Comparison of ENCODE assay signal across 7 cellular contexts in the genomic region with DNA sequence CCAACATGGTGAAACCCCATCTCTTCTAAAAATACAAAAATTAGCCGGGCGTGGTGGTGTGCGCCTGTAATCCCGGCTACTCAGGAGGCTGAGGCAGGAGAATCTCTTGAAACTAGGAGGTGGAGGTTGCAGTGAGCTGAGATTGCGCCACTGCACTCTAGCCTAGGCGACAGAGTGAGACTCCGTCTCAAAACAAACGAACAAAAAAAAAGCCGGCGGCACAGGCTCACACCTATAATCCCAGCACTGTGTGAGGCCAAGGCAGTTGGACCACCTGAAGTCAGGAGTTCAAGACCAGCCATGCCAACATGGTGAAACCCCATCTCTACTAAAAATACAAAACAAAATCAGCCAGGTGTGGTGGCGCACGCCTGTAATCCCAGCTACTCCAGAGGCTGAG. TPM values are rescaled to one million over a fixed set of nuclear protein-coding genes. Genes with fewer than 3 reads are reported as not detected.
A peak's percentile ranks its signal among the peaks of the same experiment; 100 is the strongest.
DNase-seq lines count a peak whose midpoint lies in the region; ATAC-seq and TF ChIP-seq lines count a peak whose summit lies in the region.
"Not testable (repeated sequence)": the region's sequence is repeated elsewhere in the genome, so short reads cannot be mapped to it uniquely, and the experiment has no call there.

No MANE protein-coding gene starts in this region.

- H3K4me1 Mint-ChIP-seq in CD4-positive, CD25-positive, alpha-beta regulatory T cell = peaks cover 22 to 79% (median 53%) of the 10 kb centered on the region in 4 donors
- H3K4me1 Mint-ChIP-seq in GM23338 (peaks cover 46% of the 10 kb centered on the region), chondrocyte (ENCODE audit: low read depth) (peaks cover 69% of the 10 kb centered on the region), natural killer cell (peaks cover 75 to 79% of the 10 kb centered on the region in 2 donors)
- H3K4me1 Mint-ChIP-seq in activated T-cell treated with anti-CD3 and anti-CD28 coated beads, Interleukin-2, amount 50 U/mL, for 72 hours (ENCODE audit: low read depth) = peaks cover 69% of the 10 kb centered on the region

- H3K9me2 ChIP-seq in GM23338 (ENCODE audit: insufficient read depth); OCI-LY1 (ENCODE audit: low read depth, low read length): not testable (repeated sequence)

- peaks cover 69% of the 10 kb centered on the region for H4K20me1 ChIP-seq in GM23338 (replicated peaks; ENCODE audit: insufficient read depth)
- not testable (repeated sequence) for H4K20me1 ChIP-seq in OCI-LY1 (ENCODE audit: insufficient read depth, low read length)

- not testable (repeated sequence) for H3K27me3 Mint-ChIP-seq in CD4-positive, CD25-positive, alpha-beta regulatory T cell; GM23338 (ENCODE audit: insufficient read depth, low read depth, poor library complexity); activated T-cell treated with anti-CD3 and anti-CD28 coated beads, Interleukin-2, amount 50 U/mL, for 72 hours (ENCODE audit: low read depth); chondrocyte (ENCODE audit: low read depth); natural killer cell (ENCODE audit: low read depth in 2 of 2)

- intact Hi-C loops in natural killer cell (cut with micrococcal nuclease); psoas muscle (cut with DNase I): not testable (repeated sequence)

- H3K4me3 ChIP-seq in CD4-positive, CD25-positive, alpha-beta regulatory T cell (ENCODE audit: low read depth, low read length) = peak overlapping the region; percentile 99
- H3K4me3 ChIP-seq in GM23338 = peak overlapping the region; percentile 85; the same call in 1 of the 2 replicates
- peak overlapping the region; percentile 97 for H3K4me3 ChIP-seq in OCI-LY1 (ENCODE audit: low read depth, low read length, poor library complexity, severe bottlenecking)
- H3K4me3 ChIP-seq in psoas muscle = peak overlapping the region; percentile 93

- ATAC-seq in CD4-positive, CD25-positive, alpha-beta regulatory T cell (ENCODE audit: low read depth in 2 of 2); GM23338; activated T-cell treated with anti-CD3 and anti-CD28 coated beads, Interleukin-2, amount 50 U/mL, for 72 hours (replicated peaks in 1 of 2); natural killer cell; psoas muscle: not testable (repeated sequence)

- peak overlapping the region; percentile 89; the same call in 1 of the 2 replicates for H3K4me2 ChIP-seq in GM23338
- H3K4me2 ChIP-seq in OCI-LY1 (ENCODE audit: low read length) = peak overlapping the region; percentile 81

- WGBS in psoas muscle, 3 donors = 80 to 94% (median 83%) methylated on average over 12 of the region's 12 CpGs

- peaks cover 100% of the 10 kb centered on the region for H3K79me2 ChIP-seq in GM23338 (replicated peaks; ENCODE audit: insufficient read depth)
- peaks cover 98% of the 10 kb centered on the region for H3K79me2 ChIP-seq in OCI-LY1 (ENCODE audit: insufficient read depth, low read length)

- H3K9me3 ChIP-seq in CD4-positive, CD25-positive, alpha-beta regulatory T cell (ENCODE audit: control insufficient read depth in 2 of 2, low read length in 2 of 2); OCI-LY1 (ENCODE audit: low read length); psoas muscle: not testable (repeated sequence)

- H3K27me3 ChIP-seq in CD4-positive, CD25-positive, alpha-beta regulatory T cell (ENCODE audit: control insufficient read depth, insufficient read depth, low read length); GM23338 (ENCODE audit: insufficient read depth); OCI-LY1 (ENCODE audit: insufficient read depth, low read length); psoas muscle (ENCODE audit: insufficient read depth in 3 of 3, low read length in 2 of 3): not testable (repeated sequence)

- TF ChIP-seq CTCF in GM23338 (conservative IDR thresholded peaks at IDR 0.05; ENCODE audit: low read depth in 2 of 2); OCI-LY1 (IDR thresholded peaks at IDR 0.05; ENCODE audit: low read length); chondrocyte (IDR thresholded peaks at IDR 0.05); natural killer cell (IDR thresholded peaks at IDR 0.05); psoas muscle (IDR thresholded peaks at IDR 0.05): not testable (repeated sequence)

- not testable (repeated sequence) for H3K27ac ChIP-seq in CD4-positive, CD25-positive, alpha-beta regulatory T cell (ENCODE audit: insufficient read depth, low read length, poor library complexity, severe bottlenecking); GM23338 (ENCODE audit: low read depth); OCI-LY1 (ENCODE audit: low read depth, low read length, poor library complexity, severe bottlenecking)
- peak overlapping the region; percentile 99 for H3K27ac ChIP-seq in psoas muscle

- H3F3A ChIP-seq in GM23338 (replicated peaks; ENCODE audit: low read depth); OCI-LY1 (ENCODE audit: insufficient read depth, low read length): not testable (repeated sequence)

- H3K36me3 Mint-ChIP-seq in CD4-positive, CD25-positive, alpha-beta regulatory T cell; activated T-cell treated with anti-CD3 and anti-CD28 coated beads, Interleukin-2, amount 50 U/mL, for 72 hours (ENCODE audit: insufficient read depth in 2 of 2); chondrocyte (ENCODE audit: low read depth); natural killer cell: not testable (repeated sequence)
- peaks cover 21% of the 10 kb centered on the region for H3K36me3 Mint-ChIP-seq in GM23338 (ENCODE audit: low read depth)

- not testable (repeated sequence) for H3K9ac ChIP-seq in OCI-LY1 (ENCODE audit: low read length)

- H3K36me3 ChIP-seq in CD4-positive, CD25-positive, alpha-beta regulatory T cell (ENCODE audit: control insufficient read depth, insufficient read depth, low read length); GM23338 (ENCODE audit: insufficient read depth); psoas muscle (ENCODE audit: insufficient read depth in 1 of 2, low read depth in 1 of 2): not testable (repeated sequence)
- peaks cover 32% of the 10 kb centered on the region for H3K36me3 ChIP-seq in OCI-LY1 (ENCODE audit: insufficient read depth, low read length)

- peak overlapping the region; percentile 92 to 99 (median 96) for H3K4me3 Mint-ChIP-seq in CD4-positive, CD25-positive, alpha-beta regulatory T cell
- not testable (repeated sequence) for H3K4me3 Mint-ChIP-seq in GM23338
- H3K4me3 Mint-ChIP-seq in activated T-cell treated with anti-CD3 and anti-CD28 coated beads, Interleukin-2, amount 50 U/mL, for 72 hours = peak overlapping the region; percentile 46 to 90
- H3K4me3 Mint-ChIP-seq in chondrocyte (ENCODE audit: unreplicated experiment) (peak overlapping the region; percentile 38), natural killer cell (peak overlapping the region; percentile 99)

- H3K27ac Mint-ChIP-seq in CD4-positive, CD25-positive, alpha-beta regulatory T cell = peak overlapping the region in 1 of 3 donors; percentile 20
- not testable (repeated sequence) for H3K27ac Mint-ChIP-seq in GM23338; activated T-cell treated with anti-CD3 and anti-CD28 coated beads, Interleukin-2, amount 50 U/mL, for 72 hours
- H3K27ac Mint-ChIP-seq in chondrocyte (ENCODE audit: unreplicated experiment) (peak overlapping the region; percentile 97), natural killer cell (peak overlapping the region in 1 of 2 donors; percentile 98)

- not testable (repeated sequence) for H3K9me3 Mint-ChIP-seq in CD4-positive, CD25-positive, alpha-beta regulatory T cell; GM23338; activated T-cell treated with anti-CD3 and anti-CD28 coated beads, Interleukin-2, amount 50 U/mL, for 72 hours; chondrocyte (ENCODE audit: low read depth); natural killer cell

- H2AFZ ChIP-seq in GM23338; OCI-LY1 (ENCODE audit: low read length): not testable (repeated sequence)

- H3K4me1 ChIP-seq in CD4-positive, CD25-positive, alpha-beta regulatory T cell (ENCODE audit: control insufficient read depth, insufficient read depth, low read length, poor library complexity, severe bottlenecking) = peaks cover 70% of the 10 kb centered on the region
- H3K4me1 ChIP-seq in GM23338 (ENCODE audit: insufficient read depth) (peaks cover 45% of the 10 kb centered on the region), OCI-LY1 (ENCODE audit: insufficient read depth, low read length, severe bottlenecking) (peaks cover 82% of the 10 kb centered on the region), psoas muscle (peaks cover 43% of the 10 kb centered on the region)

- not testable (repeated sequence) for DNase-seq in CD4-positive, CD25-positive, alpha-beta regulatory T cell; GM23338 (ENCODE audit: low spot score); activated T-cell treated with anti-CD3 and anti-CD28 coated beads, Interleukin-2, amount 50 U/mL, for 72 hours; chondrocyte (ENCODE audit: low spot score); natural killer cell; psoas muscle

RNA-seq across cellular contexts. Expression of a gene that starts 5.2 kb away (rescaled TPM):
- 119 TPM for total RNA-seq in CD4-positive, CD25-positive, alpha-beta regulatory T cell
- polyA plus RNA-seq in CD4-positive, CD25-positive, alpha-beta regulatory T cell = 10 to 100 TPM; 47.7 to 66.7 (median 49.5) TPM
- total RNA-seq in GM23338 (2014; rRNA removed; shearing (Covaris generic)) = 57.4 and 62.1 TPM in 2 replicates
- polyA plus RNA-seq in GM23338 (2016; fragmentation: Nextera tagmentation; extraction: Ambion mirVana) (89.9 and 98.1 TPM in 2 replicates), psoas muscle (100 to 1,000 TPM in 1 of 3 donors, 10 to 100 TPM in 2; 65.0 to 127 (median 87.6) TPM)
- 10 to 100 TPM; 64.5 to 71.0 TPM for total RNA-seq in activated T-cell treated with anti-CD3 and anti-CD28 coated beads, Interleukin-2, amount 50 U/mL, for 72 hours
- total RNA-seq in chondrocyte (36.6 to 40.0 TPM (median 40.0 TPM) in 3 replicates), natural killer cell (100 to 1,000 TPM; 102 to 156 (median 108) TPM), psoas muscle (100 to 1,000 TPM in 3 of 4 donors, 10 to 100 TPM in 1; 71.9 to 188 (median 141) TPM)
